ENCODE assay signal across 8 cellular contexts in genomic region chr5:165630211-165630866, GRCh38.
A peak's percentile ranks its signal among the peaks of the same experiment; 100 is the strongest.
DNase-seq lines count a peak whose midpoint lies in the region; ATAC-seq and TF ChIP-seq lines count a peak whose summit lies in the region.

No MANE protein-coding gene starts in this region.

- H3K36me3 ChIP-seq in breast epithelium (no peaks in the 10 kb centered on the region), tibial artery (no peaks in the 10 kb centered on the region)

- H3K4me3 Mint-ChIP-seq in activated T-helper 2 cell treated with anti-CD3 and anti-CD28 coated beads, Interferon-gamma antibody, Interleukin-2, Interleukin-4, amounts not matched to agents 10 μg/mL and 5 μg/mL and 100 μg/mL, durations not matched to agents 14 hours and 24 hours and 36 hours (ENCODE audit: low read depth): no peak overlapping the region

- no peaks in the 10 kb centered on the region for H3K36me3 Mint-ChIP-seq in activated T-helper 2 cell treated with anti-CD3 and anti-CD28 coated beads, Interferon-gamma antibody, Interleukin-2, Interleukin-4, amounts not matched to agents 10 μg/mL and 5 μg/mL and 100 μg/mL, durations not matched to agents 14 hours and 24 hours and 36 hours (ENCODE audit: low read depth)

- H3K27ac Mint-ChIP-seq in activated T-helper 2 cell treated with anti-CD3 and anti-CD28 coated beads, Interferon-gamma antibody, Interleukin-2, Interleukin-4, amounts not matched to agents 10 μg/mL and 5 μg/mL and 100 μg/mL, durations not matched to agents 14 hours and 24 hours and 36 hours: no peak overlapping the region

- H3K9me3 ChIP-seq in breast epithelium: no peaks in the 10 kb centered on the region
- no peaks in the 10 kb centered on the region for H3K9me3 ChIP-seq in tibial artery

- H3K27ac ChIP-seq in breast epithelium: no peak overlapping the region
- H3K27ac ChIP-seq in tibial artery: no peak overlapping the region

- no peaks in the 10 kb centered on the region for H3K27me3 Mint-ChIP-seq in activated T-helper 2 cell treated with anti-CD3 and anti-CD28 coated beads, Interferon-gamma antibody, Interleukin-2, Interleukin-4, amounts not matched to agents 10 μg/mL and 5 μg/mL and 100 μg/mL, durations not matched to agents 14 hours and 24 hours and 36 hours (ENCODE audit: low read depth)

- TF ChIP-seq CTCF in breast epithelium (IDR thresholded peaks at IDR 0.05) (peak; percentile 40 to 59 (median 43)), tibial artery (IDR thresholded peaks at IDR 0.05) (peak; percentile 20 to 39)

- H3K4me3 ChIP-seq in breast epithelium (no peak overlapping the region), tibial artery (no peak overlapping the region)

- H3K4me1 ChIP-seq in breast epithelium: no peaks in the 10 kb centered on the region
- H3K4me1 ChIP-seq in tibial artery: no peaks in the 10 kb centered on the region

- peak; percentile 65 for ATAC-seq in GM19452 (IDR thresholded peaks at IDR 0.05; ENCODE audit: unreplicated experiment)
- ATAC-seq in HG03520 (IDR thresholded peaks at IDR 0.05; ENCODE audit: unreplicated experiment): peak; percentile 74

- DNase-seq in Daoy (ENCODE audit: low read depth) (peak; percentile 64), NOMO-1 treated with DMSO at 0.1 percent for 48 hours (lab: John Stamatoyannopoulos, UW; ENCODE audit: unreplicated experiment) (peak; percentile 55), breast epithelium (ENCODE audit: low spot score in 2 of 2) (no peak), kidney glomerular epithelial cell (lab: John Stamatoyannopoulos, UW) (peak; percentile 53), tibial artery (peak in 1 of 2 donors; percentile 22)
- no peak for DNase-seq in activated T-helper 2 cell treated with anti-CD3 and anti-CD28 coated beads, Interferon-gamma antibody, Interleukin-2, Interleukin-4, amounts not matched to agents 10 μg/mL and 5 μg/mL and 100 μg/mL, durations not matched to agents 14 hours and 24 hours and 36 hours (ENCODE audit: low spot score)

- peaks cover 3% of the 10 kb centered on the region for H3K9me3 Mint-ChIP-seq in activated T-helper 2 cell treated with anti-CD3 and anti-CD28 coated beads, Interferon-gamma antibody, Interleukin-2, Interleukin-4, amounts not matched to agents 10 μg/mL and 5 μg/mL and 100 μg/mL, durations not matched to agents 14 hours and 24 hours and 36 hours

- intact Hi-C loops in breast epithelium (cut with DNase I; ENCODE audit: low total_unique reads) (no loop called here), tibial artery (cut with DNase I; ENCODE audit: low total_unique reads) (no loop called here)
- intact Hi-C loops in activated T-helper 2 cell treated with anti-CD3 and anti-CD28 coated beads, Interferon-gamma antibody, Interleukin-2, Interleukin-4, amounts not matched to agents 10 μg/mL and 5 μg/mL and 100 μg/mL, durations not matched to agents 14 hours and 24 hours and 36 hours (cut with micrococcal nuclease): no loop called here

- H3K4me1 Mint-ChIP-seq in activated T-helper 2 cell treated with anti-CD3 and anti-CD28 coated beads, Interferon-gamma antibody, Interleukin-2, Interleukin-4, amounts not matched to agents 10 μg/mL and 5 μg/mL and 100 μg/mL, durations not matched to agents 14 hours and 24 hours and 36 hours (ENCODE audit: low read depth): no peaks in the 10 kb centered on the region

- no peak for TF ChIP-seq POLR2A in breast epithelium (IDR thresholded peaks at IDR 0.05)

- H3K27me3 ChIP-seq in breast epithelium (no peaks in the 10 kb centered on the region), tibial artery (no peaks in the 10 kb centered on the region)

Comparison
In these comparisons a context has a peak if more than half of its experiments do, and no peak if none do; other contexts are left out.
1. DNase-seq: peak in Daoy (single experiment), NOMO-1 treated with DMSO at 0.1 percent for 48 hours (single experiment) and kidney glomerular epithelial cell (single experiment); none in breast epithelium (0 of 2) and activated T-helper 2 cell treated with anti-CD3 and anti-CD28 coated beads, Interferon-gamma antibody, Interleukin-2, Interleukin-4, amounts not matched to agents 10 μg/mL and 5 μg/mL and 100 μg/mL, durations not matched to agents 14 hours and 24 hours and 36 hours (single experiment).